In the genomic region with DNA sequence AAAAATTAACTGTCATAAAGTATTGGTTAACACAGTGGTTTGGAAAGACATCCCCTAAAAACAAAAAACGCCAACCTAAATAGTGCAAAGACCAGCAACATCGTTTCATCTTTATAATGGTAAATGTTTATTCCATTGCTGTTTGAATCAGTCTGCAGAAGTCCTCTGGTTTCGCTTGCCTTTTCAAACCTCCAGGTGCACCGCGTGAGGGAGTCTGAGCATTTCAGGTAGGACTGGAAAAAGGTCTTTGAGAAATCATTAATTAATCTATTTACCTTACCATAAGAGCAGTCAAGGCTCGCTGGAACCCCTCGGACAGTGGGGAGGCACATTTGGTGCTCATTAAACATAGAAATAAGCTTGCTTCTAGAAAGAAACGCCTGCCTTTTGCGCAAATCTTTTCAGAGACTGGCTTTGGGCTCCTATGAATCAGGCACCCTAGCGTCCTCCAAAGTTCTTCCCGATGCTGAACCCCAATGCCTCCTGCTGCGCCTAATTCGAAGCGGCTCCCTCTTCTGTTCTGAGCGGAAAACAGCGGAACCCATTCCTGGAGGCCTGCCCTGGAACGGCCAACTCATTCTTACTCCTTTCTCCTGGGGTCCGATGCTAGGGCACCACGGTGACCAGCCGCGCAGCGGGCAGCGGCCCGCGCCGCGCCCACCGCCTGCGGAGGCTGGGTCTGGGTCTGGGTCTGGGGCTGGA, we compare ENCODE assay signal across 8 cellular contexts. TPM values are rescaled to one million over a fixed set of nuclear protein-coding genes. Genes with fewer than 3 reads are reported as not detected.
A peak's percentile ranks its signal among the peaks of the same experiment; 100 is the strongest.
DNase-seq lines count a peak whose midpoint lies in the region; ATAC-seq, FAIRE-seq and TF ChIP-seq lines count a peak whose summit lies in the region.

No MANE protein-coding gene starts in this region.

- peak overlapping the region; percentile 52; the same call in 1 of the 2 replicates for H3K4me3 ChIP-seq in MM.1S (ENCODE audit: low read length)
- peak overlapping the region in 2 of 4 donors; percentile 28 to 32 for H3K4me3 ChIP-seq in pancreas

- H3K27me3 Mint-ChIP-seq in endothelial cell (ENCODE audit: unreplicated experiment): peaks cover 6% of the 10 kb centered on the region

- no peaks in the 10 kb centered on the region for H3K9me2 ChIP-seq in MM.1S (replicated peaks; ENCODE audit: insufficient read depth, low read length)

- H3K4me2 ChIP-seq in MM.1S (ENCODE audit: low read depth, low read length): peak overlapping the region; percentile 74

- DNase-seq in EL: peak; percentile 76
- peak; percentile 22 for DNase-seq in MM.1S
- DNase-seq in endothelial cell (ENCODE audit: low spot score): no peak
- DNase-seq in pancreas: peak in 2 of 6 donors; percentile 25 to 39
- DNase-seq in iPS-NIHi11 (ENCODE audit: low spot score): no peak
- no peak for DNase-seq in central memory CD4-positive, alpha-beta T cell

- H3K27ac Mint-ChIP-seq in endothelial cell (ENCODE audit: unreplicated experiment): peak overlapping the region; percentile 3

- no peaks in the 10 kb centered on the region for H3K4me1 ChIP-seq in MM.1S (ENCODE audit: low read length)
- no peaks in the 10 kb centered on the region for H3K4me1 ChIP-seq in pancreas

- H3F3A ChIP-seq in MM.1S (ENCODE audit: insufficient read depth, low read length): no peaks in the 10 kb centered on the region

- intact Hi-C loops in pancreas (cut with DNase I): loop anchor here in 1 of 3 donors (10.0 kb wide), 1 partner anchor 546 kb away; no protein-coding TSS in a partner anchor

- H3K79me2 ChIP-seq in MM.1S (ENCODE audit: low read length): no peaks in the 10 kb centered on the region

- no peaks in the 10 kb centered on the region for H4K20me1 ChIP-seq in MM.1S (ENCODE audit: insufficient read depth, low read length)

- TF ChIP-seq CTCF in MM.1S (IDR thresholded peaks at IDR 0.05; ENCODE audit: low read length) (no peak), endothelial cell (IDR thresholded peaks at IDR 0.05; ENCODE audit: unreplicated experiment) (no peak), pancreas (IDR thresholded peaks at IDR 0.05) (no peak)

- no peaks in the 10 kb centered on the region for H3K9me3 Mint-ChIP-seq in endothelial cell (ENCODE audit: unreplicated experiment)

- no peaks in the 10 kb centered on the region for H3K4me1 Mint-ChIP-seq in endothelial cell (ENCODE audit: unreplicated experiment)

- no peaks in the 10 kb centered on the region for H3K27me3 ChIP-seq in MM.1S (replicated peaks; ENCODE audit: insufficient read depth, low read length)
- peaks cover 0 to 16% (median 5%) of the 10 kb centered on the region in 4 donors for H3K27me3 ChIP-seq in pancreas

- H3K9ac ChIP-seq in MM.1S (ENCODE audit: low read length): no peak overlapping the region

- ATAC-seq in pancreas (peak in 3 of 4 donors; percentile 13 to 51 (median 41)), GM18873 (IDR thresholded peaks at IDR 0.05; ENCODE audit: low FRiP score, unreplicated experiment) (no peak), GM18861 (IDR thresholded peaks at IDR 0.05; ENCODE audit: unreplicated experiment) (no peak)

- H2AFZ ChIP-seq in MM.1S (ENCODE audit: low read length): 0 out of 2 replicates have a peak overlapping the region, but pooled peaks have one; percentile 51

- peaks cover 3% of the 10 kb centered on the region for H3K36me3 Mint-ChIP-seq in endothelial cell (ENCODE audit: low read depth, unreplicated experiment)

- H3K36me3 ChIP-seq in MM.1S (replicated peaks; ENCODE audit: insufficient read depth, low read length) (no peaks in the 10 kb centered on the region), pancreas (no peaks in the 10 kb centered on the region)

- H3K4me3 Mint-ChIP-seq in endothelial cell (ENCODE audit: unreplicated experiment): no peak overlapping the region

- WGBS in pancreas, 2 donors: 2 to 3% methylated on average over 29 of the region's 29 CpGs

- no peak for FAIRE-seq in pancreas (lab: Jason Lieb, UNC)

- no peak overlapping the region for H3K27ac ChIP-seq in MM.1S (ENCODE audit: low read length)
- no peak overlapping the region for H3K27ac ChIP-seq in pancreas

- H3K9me3 ChIP-seq in MM.1S (replicated peaks; ENCODE audit: insufficient read depth, low read length): no peaks in the 10 kb centered on the region
- no peaks in the 10 kb centered on the region for H3K9me3 ChIP-seq in pancreas

RNA-seq across cellular contexts. Expression of a gene that starts 0.9 kb away (rescaled TPM):
- total RNA-seq in endothelial cell (ENCODE audit: unreplicated experiment) (0.90 TPM), pancreas (1 to 10 TPM; 2.2 to 6.8 (median 4.8) TPM)
- polyA plus RNA-seq in pancreas: 1 to 10 TPM; 3.5 to 9.0 TPM

Comparison
In these comparisons a context has a peak if more than half of its experiments do, and no peak if none do; other contexts are left out.
1. DNase-seq: peak in EL (single experiment) and MM.1S (single experiment); none in endothelial cell (single experiment), iPS-NIHi11 (single experiment) and central memory CD4-positive, alpha-beta T cell (single experiment).
2. ATAC-seq: peak in pancreas (3 of 4); none in GM18873 (single experiment) and GM18861 (single experiment).